8 cellular contexts compared by ENCODE assay signal in genomic region chr1:12435639-12436344, GRCh38.
DNase-seq lines count a peak whose midpoint lies in the region; ATAC-seq and TF ChIP-seq lines count a peak whose summit lies in the region.

No MANE protein-coding gene starts in this region.

- H3K4me3 ChIP-seq in BE2C (ENCODE audit: low read depth, low read length) = no peak overlapping the region

- H3K4me1 ChIP-seq in BE2C = no peaks in the 10 kb centered on the region

- no peak overlapping the region for H3K4me3 Mint-ChIP-seq in mesothelial cell of epicardium

- H3K27me3 Mint-ChIP-seq in mesothelial cell of epicardium (ENCODE audit: low read depth) = no peaks in the 10 kb centered on the region

- no peaks in the 10 kb centered on the region for H3K27me3 ChIP-seq in BE2C

- no peak for TF ChIP-seq CTCF in mesothelial cell of epicardium (IDR thresholded peaks at IDR 0.05; ENCODE audit: unreplicated experiment)
- TF ChIP-seq CTCF in BE2C (IDR thresholded peaks at IDR 0.05; ENCODE audit: low read depth, low read length) = no peak

- no peaks in the 10 kb centered on the region for H3K36me3 ChIP-seq in BE2C

- ATAC-seq in HG03280 (IDR thresholded peaks at IDR 0.05; ENCODE audit: unreplicated experiment) = peak; percentile 75

- peak; percentile 76 for DNase-seq in activated effector memory CD4-positive, alpha-beta T cell treated with anti-CD3 and anti-CD28 coated beads, Interleukin-2, amount 50 U/mL, for 16 hours
- no peak for DNase-seq in activated effector memory CD4-positive, alpha-beta T cell treated with Interleukin-2 at 50 U/mL for 16 hours
- DNase-seq in activated T-helper 9 cell treated with anti-CD3 and anti-CD28 coated beads, Interleukin-2, amount 50 U/mL, for 16 hours (ENCODE audit: low read depth) = peak; percentile 25
- DNase-seq in mesothelial cell of epicardium (ENCODE audit: low spot score in 2 of 2, unreplicated experiment in 2 of 2) (no peak), NOMO-1 treated with dmso at 0.1 percent for 144 hours (lab: John Stamatoyannopoulos, UW; ENCODE audit: unreplicated experiment) (no peak), BE2C (no peak), GM19240 (ENCODE audit: insufficient read length, low spot score) (no peak)

- H3K9me3 Mint-ChIP-seq in mesothelial cell of epicardium = peaks cover 11% of the 10 kb centered on the region

- peaks cover 29% of the 10 kb centered on the region for H3K36me3 Mint-ChIP-seq in mesothelial cell of epicardium

- H3K27ac Mint-ChIP-seq in mesothelial cell of epicardium = peak overlapping the region; percentile 99

- H3K9me3 ChIP-seq in BE2C = no peaks in the 10 kb centered on the region

- peaks cover 71% of the 10 kb centered on the region for H3K4me1 Mint-ChIP-seq in mesothelial cell of epicardium

Comparison
In these comparisons a context has a peak if more than half of its experiments do, and no peak if none do; other contexts are left out.
1. DNase-seq: peak in activated effector memory CD4-positive, alpha-beta T cell treated with anti-CD3 and anti-CD28 coated beads, Interleukin-2, amount 50 U/mL, for 16 hours (single experiment) and activated T-helper 9 cell treated with anti-CD3 and anti-CD28 coated beads, Interleukin-2, amount 50 U/mL, for 16 hours (single experiment); none in activated effector memory CD4-positive, alpha-beta T cell treated with Interleukin-2 at 50 U/mL for 16 hours (single experiment), mesothelial cell of epicardium (0 of 2), NOMO-1 treated with dmso at 0.1 percent for 144 hours (single experiment), BE2C (single experiment) and GM19240 (single experiment).